ENCODE assay signal across 13 cellular contexts in genomic region chr2:37068671-37069070, GRCh38. TPM values are rescaled to one million over a fixed set of nuclear protein-coding genes. Genes with fewer than 3 reads are reported as not detected.
DNase-seq lines count a peak whose midpoint lies in the region; ATAC-seq and TF ChIP-seq lines count a peak whose summit lies in the region.
"Had no signal": no experiment of that assay in that cellular context is flagged by ENCODE, and none has a peak within 500 bp of the region (broad histone marks: within the 10 kb centered on the region; RNA-seq: fewer than 3 reads in every experiment).

No MANE protein-coding gene starts in this region.

- H4K8ac ChIP-seq in IMR-90 (ENCODE audit: low read depth in 2 of 2, low read length in 2 of 2) = no peak overlapping the region

- H3K4me3 ChIP-seq in GM23338 = no peak overlapping the region
- H3K4me3 ChIP-seq in IMR-90 (ENCODE audit: insufficient read depth, low read depth, low read length) = no peak overlapping the region
- H3K4me3 ChIP-seq in upper lobe of left lung = no peak overlapping the region
- H3K4me3 ChIP-seq: GM23248 had no signal

- H3K4me1 ChIP-seq in GM23338 (ENCODE audit: insufficient read depth) (no peaks in the 10 kb centered on the region), IMR-90 (ENCODE audit: control insufficient read depth, insufficient read depth, low read length) (no peaks in the 10 kb centered on the region), upper lobe of left lung (no peaks in the 10 kb centered on the region)
- H3K4me1 ChIP-seq: Caco-2 had no signal

- no peak for ATAC-seq in GM23338
- no peak for ATAC-seq in IMR-90 (ENCODE audit: low read depth)
- no peak for ATAC-seq in T-helper 17 cell
- no peak for ATAC-seq in HG02678 (IDR thresholded peaks at IDR 0.05; ENCODE audit: unreplicated experiment)
- no peak for ATAC-seq in upper lobe of left lung (ENCODE audit: low FRiP score in 2 of 2)

- POLR2A ChIA-PET in IMR-90 (lab: Charles Lee; ENCODE audit: unreplicated experiment) = no interaction called here

- H2AK5ac ChIP-seq in IMR-90 (ENCODE audit: low read depth, low read length) = no peak overlapping the region

- dilution Hi-C loops in IMR-90 (cut with HindIII; ENCODE audit: low sequenced_read_pairs, unreplicated experiment) = no loop called here

- DNase-seq in GM23338 (ENCODE audit: low spot score) (no peak), IMR-90 (no peak), T-helper 17 cell (no peak), pons (ENCODE audit: low spot score) (peak; percentile 52), upper lobe of left lung (no peak), midbrain (lab: John Stamatoyannopoulos, UW) (no peak)
- DNase-seq: ACHN; Caco-2; CD4-positive, alpha-beta T cell; GM23248; HCEC 1CT had no signal

- H2BK20ac ChIP-seq in IMR-90 (ENCODE audit: low read depth, low read length) = no peak overlapping the region

- H3K14ac ChIP-seq in IMR-90 (replicated peaks; ENCODE audit: low read depth, low read length) = no peak overlapping the region

- H4K5ac ChIP-seq in IMR-90 (ENCODE audit: low read depth, low read length) = no peak overlapping the region

- H3K23ac ChIP-seq in IMR-90 (ENCODE audit: low read depth, low read length) = no peak overlapping the region

- WGBS in IMR-90 (ENCODE audit: extremely low coverage in 2 of 2, insufficient read length in 1 of 2), 2 experiments = no CpG with 5 or more reads among the region's 7 CpGs
- whole genome bisulfite sequencing in upper lobe of left lung, 2 donors = 75 to 90% methylated on average over 7 of the region's 7 CpGs

- H3K9me3 Mint-ChIP-seq in GM23338 = no peaks in the 10 kb centered on the region
- H3K9me3 Mint-ChIP-seq: CD4-positive, alpha-beta T cell had no signal

- H3K27ac ChIP-seq in GM23338 (ENCODE audit: low read depth) (peak overlapping the region; percentile 23; the same call in 1 of the 2 replicates), IMR-90 (ENCODE audit: insufficient read depth, low read length) (no peak overlapping the region), upper lobe of left lung (no peak overlapping the region)
- H3K27ac ChIP-seq: C4-2B, GM23248 had no signal

- H3K36me3 Mint-ChIP-seq in GM23338 (ENCODE audit: low read depth) (peaks cover 7% of the 10 kb centered on the region; the same call in 2 of the 3 replicates), T-helper 17 cell (ENCODE audit: low read depth) (peaks cover 9% of the 10 kb centered on the region)

- H4K20me1 ChIP-seq in GM23338 (replicated peaks; ENCODE audit: insufficient read depth) (no peaks in the 10 kb centered on the region), IMR-90 (ENCODE audit: insufficient read depth, low read length) (no peaks in the 10 kb centered on the region)

- no peaks in the 10 kb centered on the region for H3K79me2 ChIP-seq in GM23338 (replicated peaks; ENCODE audit: insufficient read depth)

- TF ChIP-seq EP300 in upper lobe of left lung (IDR thresholded peaks at IDR 0.05) = no peak

- no peak overlapping the region for H2BK5ac ChIP-seq in IMR-90 (ENCODE audit: low read depth, low read length, poor library complexity, severe bottlenecking)

- 0 out of 2 replicates have a peak overlapping the region, but pooled peaks have one; percentile 49 for H3K27ac Mint-ChIP-seq in GM23338
- peak overlapping the region; percentile 68 for H3K27ac Mint-ChIP-seq in T-helper 17 cell
- H3K27ac Mint-ChIP-seq: CD4-positive, alpha-beta T cell had no signal

- intact Hi-C loops in IMR-90 (cut with micrococcal nuclease) = no loop called here

- TF ChIP-seq POLR2A in IMR-90 (IDR thresholded peaks at IDR 0.05; ENCODE audit: low read depth, low read length) (no peak), upper lobe of left lung (IDR thresholded peaks at IDR 0.05) (no peak)

- no peaks in the 10 kb centered on the region for H3K36me3 ChIP-seq in GM23338 (ENCODE audit: insufficient read depth)
- H3K36me3 ChIP-seq in IMR-90 (ENCODE audit: control insufficient read depth, insufficient read depth, low read length) = peaks cover 20% of the 10 kb centered on the region
- H3K36me3 ChIP-seq in upper lobe of left lung = peaks cover 19 to 98% (median 47%) of the 10 kb centered on the region in 4 donors

- peak overlapping the region; percentile 84 for H2AK9ac ChIP-seq in IMR-90 (replicated peaks; ENCODE audit: low read depth, low read length, poor library complexity)

- H3K4me2 ChIP-seq in GM23338 = no peak overlapping the region
- H3K4me2 ChIP-seq in IMR-90 (ENCODE audit: low read depth, low read length) = no peak overlapping the region

- CTCF ChIA-PET in IMR-90 (lab: Yijun Ruan, JAX) = no interaction called here

- BruUV-seq in IMR-90 (replicated peaks; lab: Mats Ljungman, UMichigan) = no TSS peak

- H3K4me1 Mint-ChIP-seq in GM23338 (no peaks in the 10 kb centered on the region), T-helper 17 cell (peaks cover 9% of the 10 kb centered on the region)

- H2BK120ac ChIP-seq in IMR-90 (ENCODE audit: low read depth, low read length) = no peak overlapping the region

- H3K27me3 Mint-ChIP-seq in GM23338 (ENCODE audit: insufficient read depth, low read depth, poor library complexity) = no peaks in the 10 kb centered on the region
- H3K27me3 Mint-ChIP-seq in T-helper 17 cell = no peaks in the 10 kb centered on the region
- H3K27me3 Mint-ChIP-seq: CD4-positive, alpha-beta T cell had no signal

- TF ChIP-seq RAD21 in IMR-90 (IDR thresholded peaks at IDR 0.05; ENCODE audit: low read length) = no peak

- H3K18ac ChIP-seq in IMR-90 (ENCODE audit: low read depth, low read length) = no peak overlapping the region

- TF ChIP-seq CTCF in GM23338 (conservative IDR thresholded peaks at IDR 0.05; ENCODE audit: low read depth in 2 of 2) (no peak), IMR-90 (conservative IDR thresholded peaks at IDR 0.05; ENCODE audit: low read depth, low read length) (no peak), upper lobe of left lung (IDR thresholded peaks at IDR 0.05) (no peak)

- no peak overlapping the region for H4K91ac ChIP-seq in IMR-90 (ENCODE audit: insufficient read depth, low read depth, low read length)

- H3K9me3 ChIP-seq in IMR-90 (ENCODE audit: control insufficient read depth, insufficient read depth, low read length) (no peaks in the 10 kb centered on the region), T-helper 17 cell (ENCODE audit: control insufficient read depth, low read length, poor library complexity, severe bottlenecking) (no peaks in the 10 kb centered on the region), upper lobe of left lung (no peaks in the 10 kb centered on the region)
- H3K9me3 ChIP-seq: Caco-2 had no signal

- peaks cover 3% of the 10 kb centered on the region; the same call in 1 of the 2 replicates for H3K9me1 ChIP-seq in IMR-90 (ENCODE audit: insufficient read depth, low read length)

- no peak overlapping the region for H3K9ac ChIP-seq in IMR-90 (ENCODE audit: low read depth, low read length)
- H3K9ac ChIP-seq: GM23248 had no signal

- in situ Hi-C loops in IMR-90 (cut with MboI; ENCODE audit: low sequenced_read_pairs) = no loop called here

- 0 out of 4 replicates have a peak, but pooled peaks cover 0 to 4% of the 10 kb centered on the region in 2 experiments for H3K79me1 ChIP-seq in IMR-90 (ENCODE audit: low read depth in 1 of 2, low read length in 2 of 2)

- H3K9me2 ChIP-seq in GM23338 (ENCODE audit: insufficient read depth) = no peaks in the 10 kb centered on the region

- H2AFZ ChIP-seq in GM23338 (no peak overlapping the region), IMR-90 (replicated peaks; ENCODE audit: low read length, poor library complexity) (no peak overlapping the region)
- H2AFZ ChIP-seq: GM23248 had no signal

- no peak overlapping the region for H2BK15ac ChIP-seq in IMR-90 (ENCODE audit: low read depth, low read length)

- H3K4me3 Mint-ChIP-seq in GM23338 (no peak overlapping the region), T-helper 17 cell (no peak overlapping the region)
- H3K4me3 Mint-ChIP-seq: CD4-positive, alpha-beta T cell had no signal

- no peak overlapping the region for H3K4ac ChIP-seq in IMR-90 (ENCODE audit: low read depth, low read length)

- no peaks in the 10 kb centered on the region for H3K27me3 ChIP-seq in GM23338 (ENCODE audit: insufficient read depth)
- no peaks in the 10 kb centered on the region for H3K27me3 ChIP-seq in IMR-90 (ENCODE audit: control insufficient read depth, insufficient read depth, low read length)
- H3K27me3 ChIP-seq in upper lobe of left lung = no peaks in the 10 kb centered on the region

- H3F3A ChIP-seq in GM23338 (replicated peaks; ENCODE audit: low read depth) = no peaks in the 10 kb centered on the region

- no peak overlapping the region for H3K56ac ChIP-seq in IMR-90 (ENCODE audit: extremely low read depth, insufficient read depth, low read length)

TF ChIP-seq in GM23338, 12 proteins besides CTCF, POLR2A, EP300 and RAD21 (continues in another document):
- TF ChIP-seq STAT1 (IDR thresholded peaks at IDR 0.05; ENCODE audit: unreplicated experiment) = no peak

TF ChIP-seq in IMR-90, 13 proteins besides CTCF, POLR2A, EP300 and RAD21 (continues in another document):
- TF ChIP-seq MAZ (IDR thresholded peaks at IDR 0.05; ENCODE audit: borderline replicate concordance, low read depth, low read length) (no peak), ELK1 (IDR thresholded peaks at IDR 0.05; ENCODE audit: borderline replicate concordance, low read depth, low read length) (no peak), BHLHE40 (IDR thresholded peaks at IDR 0.05; ENCODE audit: low read depth, low read length) (no peak)

RNA-seq across cellular contexts. Expression of gene HEATR5B, which starts 15.5 kb away (rescaled TPM):
- 13.7 and 18.8 TPM in 2 replicates for total RNA-seq in GM23338 (2014; rRNA removed; shearing (Covaris generic))
- polyA plus RNA-seq in GM23338 (2016; fragmentation: Nextera tagmentation; extraction: Ambion mirVana) = 2.7 and 4.0 TPM in 2 replicates
- 17.9 and 20.6 TPM in 2 replicates for total RNA-seq in IMR-90 (2012; rRNA removed)
- 7.6 and 8.3 TPM in 2 replicates for polyA plus RNA-seq in IMR-90 (2012; rRNA removed)
- polyA plus RNA-seq in IMR-90 (2012; cell fraction: cytosol; rRNA removed) = 1.6 and 1.8 TPM in 2 replicates
- polyA plus RNA-seq in IMR-90 (2012; cell fraction: nucleus; rRNA removed; ENCODE audit: low replicate concordance) = 6.1 and 40.0 TPM in 2 replicates
- total RNA-seq in T-helper 17 cell = 10 to 100 TPM; 30.0 to 37.6 TPM
- total RNA-seq in upper lobe of left lung = 10 to 100 TPM; 24.3 to 52.4 (median 33.8) TPM

RNA-seq across cellular contexts. Expression of gene GPATCH11, which starts 15.6 kb away (rescaled TPM):
- 2.8 and 3.5 TPM in 2 replicates for total RNA-seq in GM23338 (2014; rRNA removed; shearing (Covaris generic))
- polyA plus RNA-seq in GM23338 (2016; fragmentation: Nextera tagmentation; extraction: Ambion mirVana) = 4.3 and 8.0 TPM in 2 replicates
- 4.7 and 8.1 TPM in 2 replicates for total RNA-seq in IMR-90 (2012; rRNA removed)
- 2.9 and 3.9 TPM in 2 replicates for polyA plus RNA-seq in IMR-90 (2012; rRNA removed)
- polyA plus RNA-seq in IMR-90 (2012; cell fraction: cytosol; rRNA removed) = 0.49 and 0.88 TPM in 2 replicates
- 0.16 and 1.3 TPM in 2 replicates for polyA plus RNA-seq in IMR-90 (2012; cell fraction: nucleus; rRNA removed; ENCODE audit: low replicate concordance)
- 1 to 10 TPM; 7.2 to 7.7 TPM for total RNA-seq in T-helper 17 cell
- total RNA-seq in upper lobe of left lung = 10 to 100 TPM in 2 of 6 donors, 1 to 10 TPM in 4; 3.9 to 11.6 (median 8.3) TPM
